1 cellular context compared by ENCODE assay signal in genomic region chr2:229849073-229849472, GRCh38.
TF ChIP-seq lines count a peak whose summit lies in the region.

No MANE protein-coding gene starts in this region.

TF ChIP-seq in GM23338, 12 proteins besides CTCF, POLR2A, EP300 and RAD21 (continued from another document):
- no peak for TF ChIP-seq ZNF462 (CRISPR knock-in tag; IDR thresholded peaks at IDR 0.05)
- no peak for TF ChIP-seq EZH2phosphoT487 (IDR thresholded peaks at IDR 0.05; ENCODE audit: unreplicated experiment)
- no peak for TF ChIP-seq ZNF331 (CRISPR knock-in tag; IDR thresholded peaks at IDR 0.05; ENCODE audit: low read depth)
- TF ChIP-seq REST (IDR thresholded peaks at IDR 0.05; ENCODE audit: unreplicated experiment) = no peak
